In the genomic region with DNA sequence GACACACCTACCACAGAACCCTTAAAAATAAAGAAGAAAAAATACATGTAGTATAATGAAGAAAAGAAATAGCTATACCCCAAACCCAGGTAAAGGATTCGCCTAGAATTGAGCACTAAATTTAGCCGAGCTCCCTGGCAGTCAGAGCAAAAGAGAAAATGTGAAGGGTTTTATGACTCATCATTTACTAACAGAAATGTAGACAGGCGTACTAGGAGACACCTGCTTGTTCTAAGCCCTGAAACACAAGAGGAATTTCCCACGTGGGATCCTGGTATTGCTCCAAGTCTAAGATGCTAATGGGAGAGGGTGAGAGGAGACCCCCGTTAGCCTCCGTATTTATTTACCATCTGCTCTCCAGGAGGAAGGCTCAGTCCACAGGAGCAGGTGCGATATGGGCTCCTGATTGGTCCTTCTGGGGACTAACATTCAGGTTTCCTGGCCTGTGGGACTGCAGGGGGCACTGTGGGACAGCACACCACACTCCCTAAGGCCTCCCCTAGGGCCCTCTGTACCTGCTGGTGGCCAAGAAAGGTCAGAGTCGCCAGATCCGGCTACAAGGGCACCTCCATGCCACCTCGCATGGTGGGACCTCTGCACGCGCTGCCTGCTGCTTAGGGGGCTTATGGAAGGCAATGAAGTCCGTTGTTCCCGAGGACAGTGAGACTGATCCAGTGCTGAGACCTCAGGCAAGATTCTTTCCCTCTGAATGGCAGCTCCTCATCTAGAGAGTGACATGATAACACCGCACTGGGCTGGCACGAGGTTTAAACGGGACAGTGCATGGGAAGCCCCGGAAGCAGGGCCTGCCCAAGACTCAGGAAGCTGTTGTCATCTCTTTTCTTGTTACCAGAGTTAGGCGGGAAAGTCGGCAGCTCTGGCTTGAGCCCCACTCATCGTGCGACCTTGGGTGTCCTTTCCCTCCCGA, we compare ENCODE assay signal across 8 cellular contexts. TPM values are rescaled to one million over a fixed set of nuclear protein-coding genes. Genes with fewer than 3 reads are reported as not detected.
DNase-seq lines count a peak whose midpoint lies in the region; ATAC-seq, FAIRE-seq and TF ChIP-seq lines count a peak whose summit lies in the region.

No MANE protein-coding gene starts in this region.

- no peaks in the 10 kb centered on the region for H3K36me3 ChIP-seq in kidney (ENCODE audit: control insufficient read depth in 1 of 2, insufficient read depth in 2 of 2, low read length in 2 of 2)

- TF ChIP-seq CTCF in GM12873 (IDR thresholded peaks at IDR 0.05; ENCODE audit: insufficient read depth, low read depth, low read length, missing control alignments): peak; percentile 73
- peak; percentile 62 for TF ChIP-seq CTCF in astrocyte of the spinal cord (IDR thresholded peaks at IDR 0.05; ENCODE audit: low read depth, low read length)
- TF ChIP-seq CTCF in kidney (IDR thresholded peaks at IDR 0.05; ENCODE audit: borderline replicate concordance, extremely low read depth, insufficient read depth): peak; percentile 59

- no peak overlapping the region for H3K9ac ChIP-seq in kidney (ENCODE audit: low read length in 2 of 2)

- no peaks in the 10 kb centered on the region for H3K4me1 ChIP-seq in kidney (ENCODE audit: control insufficient read depth in 1 of 2, insufficient read depth in 1 of 2, low read depth in 1 of 2, low read length in 2 of 2)

- intact Hi-C loops in kidney (cut with DNase I): no loop called here

- H3K4me3 ChIP-seq in astrocyte of the spinal cord (ENCODE audit: low read depth, low read length) (no peak overlapping the region), kidney (ENCODE audit: low read length in 2 of 2) (no peak overlapping the region)

- no peaks in the 10 kb centered on the region for H3K9me3 ChIP-seq in kidney (ENCODE audit: control insufficient read depth in 1 of 2, low read length in 2 of 2)

- FAIRE-seq in kidney (lab: Jason Lieb, UNC): no peak

- ATAC-seq in HG02884 (IDR thresholded peaks at IDR 0.05; ENCODE audit: unreplicated experiment): peak; percentile 77
- ATAC-seq in HG03045 (IDR thresholded peaks at IDR 0.05; ENCODE audit: unreplicated experiment): no peak
- ATAC-seq in GM18858 (IDR thresholded peaks at IDR 0.05; ENCODE audit: unreplicated experiment): no peak

- peak; percentile 38 for DNase-seq in ACHN
- peak; percentile 46 for DNase-seq in NCI-H524 treated with DMSO at 0.1 percent for 48 hours (lab: John Stamatoyannopoulos, UW)
- peak; percentile 14 for DNase-seq in astrocyte of the spinal cord (ENCODE audit: low read depth, low spot score)
- no peak for DNase-seq in kidney

- in situ Hi-C loops in ACHN (cut with HindIII; ENCODE audit: low pct_ligation_motif_present, low pct_unique_long_range_greater_than_20kb, low sequenced_read_pairs) (no loop called here), astrocyte of the spinal cord (cut with HindIII; ENCODE audit: low sequenced_read_pairs) (no loop called here)

- H3K27ac ChIP-seq in kidney (ENCODE audit: low read depth in 2 of 2, low read length in 2 of 2): no peak overlapping the region

RNA-seq across cellular contexts. Expression of a gene that starts 25.8 kb away (rescaled TPM):
- 0.03 TPM for total RNA-seq in kidney
- not detected for polyA plus RNA-seq in kidney (ENCODE audit: insufficient read depth, low read depth, low replicate concordance)

RNA-seq across cellular contexts. Expression of a gene that starts 41.0 kb away (rescaled TPM):
- total RNA-seq in kidney: not detected
- polyA plus RNA-seq in kidney (ENCODE audit: insufficient read depth, low read depth, low replicate concordance): not detected
